8 cellular contexts compared by ENCODE assay signal in genomic region chr6:139356924-139357323, GRCh38.
"Had no signal": no experiment of that assay in that cellular context is flagged by ENCODE, and none has a peak within 500 bp of the region (broad histone marks: within the 10 kb centered on the region; RNA-seq: fewer than 3 reads in every experiment).

No MANE protein-coding gene starts in this region.

- FAIRE-seq: G401.6, GM12878, GM12891, GM12892, GM18507, GM19239 had no signal

- DNase-seq: GDM1, GF-D8 had no signal

- ATAC-seq: GM12878 had no signal

- H3K4me3 ChIP-seq: GM12878 had no signal
